ENCODE assay signal across 14 cellular contexts in the genomic region with DNA sequence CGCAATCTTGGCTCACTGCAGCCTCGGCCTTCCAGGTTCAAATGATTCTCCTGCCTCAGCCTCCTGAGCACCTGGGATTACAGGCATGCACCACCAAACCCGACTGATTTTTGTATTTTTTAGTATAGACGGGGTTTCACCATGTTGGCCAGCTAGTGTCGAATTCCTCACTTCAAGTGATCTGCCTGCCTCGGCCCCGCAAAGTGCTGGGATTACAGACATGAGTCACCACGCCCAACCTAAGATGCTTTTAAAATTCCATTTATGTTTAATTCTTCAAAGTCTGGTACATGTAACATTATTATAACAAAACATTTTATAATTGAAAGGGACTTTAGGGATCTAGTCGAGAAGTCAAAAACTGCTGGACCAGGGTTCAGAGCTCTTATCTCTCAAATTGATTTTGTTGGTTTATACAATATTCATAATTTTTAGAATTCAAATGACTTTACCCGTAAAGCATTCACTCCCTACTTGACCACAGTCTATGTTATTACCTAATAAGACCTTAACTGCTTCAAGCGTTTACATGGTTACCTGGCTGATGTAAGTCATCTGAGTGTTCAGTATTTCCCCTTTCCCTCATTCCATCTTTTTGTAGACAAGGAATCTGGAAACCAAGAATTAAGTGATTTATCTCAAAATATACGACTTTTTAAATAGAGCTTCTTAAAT. TPM values are rescaled to one million over a fixed set of nuclear protein-coding genes. Genes with fewer than 3 reads are reported as not detected.
DNase-seq lines count a peak whose midpoint lies in the region; ATAC-seq and TF ChIP-seq lines count a peak whose summit lies in the region.
"Had no signal": no experiment of that assay in that cellular context is flagged by ENCODE, and none has a peak within 500 bp of the region (broad histone marks: within the 10 kb centered on the region; RNA-seq: fewer than 3 reads in every experiment).

No MANE protein-coding gene starts in this region.

- H3K9ac ChIP-seq in HUES6 (ENCODE audit: low read length) = no peak overlapping the region

- DNase-seq in CD4-positive, CD25-positive, alpha-beta regulatory T cell = no peak
- DNase-seq in activated naive CD8-positive, alpha-beta T cell treated with anti-CD3 and anti-CD28 coated beads, Interleukin-2, amount 10 ng/mL, durations not matched to agents 7 days and 5 days = no peak
- DNase-seq in mesothelial cell of epicardium (ENCODE audit: low spot score in 2 of 2, unreplicated experiment in 2 of 2) (no peak), left colon (no peak), NOMO-1 treated with dmso at 0.1 percent for 144 hours (lab: John Stamatoyannopoulos, UW; ENCODE audit: unreplicated experiment) (no peak)
- DNase-seq: central memory CD4-positive, alpha-beta T cell; IMR-90; NCI-H1436 treated with DMSO at 0.1 percent for 48 hours; NCI-H510A; stimulated activated CD4-positive, alpha-beta T cell treated with anti-CD3 and anti-CD28 coated beads, Interleukin-2, amount 100 ng/mL, for 24 hours had no signal

- POLR2A ChIA-PET in activated naive CD8-positive, alpha-beta T cell treated with anti-CD3 and anti-CD28 coated beads, Interleukin-2, amount 10 ng/mL, durations not matched to agents 7 days and 5 days (lab: Charles Lee) = interaction anchor here (0.7 to 1.2 kb wide), 3 partner anchors 10 to 313 kb away, joined by 3 read pairs; no protein-coding TSS in a partner anchor

- no peak for TF ChIP-seq CTCF in mesothelial cell of epicardium (IDR thresholded peaks at IDR 0.05; ENCODE audit: unreplicated experiment)

- H3K27ac Mint-ChIP-seq in CD4-positive, CD25-positive, alpha-beta regulatory T cell = peak overlapping the region in 2 of 3 donors; percentile 76 to 82
- peak overlapping the region; percentile 59 for H3K27ac Mint-ChIP-seq in activated naive CD8-positive, alpha-beta T cell treated with anti-CD3 and anti-CD28 coated beads, Interleukin-2, amount 10 ng/mL, durations not matched to agents 7 days and 5 days
- peak overlapping the region; percentile 71 for H3K27ac Mint-ChIP-seq in mesothelial cell of epicardium

- H3K4me1 ChIP-seq in CD4-positive, CD25-positive, alpha-beta regulatory T cell (ENCODE audit: control insufficient read depth, insufficient read depth, low read length, poor library complexity, severe bottlenecking) = peaks cover 74% of the 10 kb centered on the region
- no peaks in the 10 kb centered on the region; the same call in 1 of the 2 replicates for H3K4me1 ChIP-seq in HUES6 (ENCODE audit: control insufficient read depth, insufficient read depth, low read length)

- no peaks in the 10 kb centered on the region for H3K27me3 ChIP-seq in CD4-positive, CD25-positive, alpha-beta regulatory T cell (ENCODE audit: control insufficient read depth, insufficient read depth, low read length)
- H3K27me3 ChIP-seq in HUES6 (ENCODE audit: control insufficient read depth, insufficient read depth, low read length) = no peaks in the 10 kb centered on the region

- H3K4me3 Mint-ChIP-seq in CD4-positive, CD25-positive, alpha-beta regulatory T cell = peak overlapping the region; percentile 21 to 70 (median 52)
- H3K4me3 Mint-ChIP-seq in activated naive CD8-positive, alpha-beta T cell treated with anti-CD3 and anti-CD28 coated beads, Interleukin-2, amount 10 ng/mL, durations not matched to agents 7 days and 5 days = peak overlapping the region; percentile 40
- H3K4me3 Mint-ChIP-seq in mesothelial cell of epicardium = no peak overlapping the region
- H3K4me3 Mint-ChIP-seq: type B pancreatic cell had no signal

- peaks cover 17% of the 10 kb centered on the region for H3K36me3 Mint-ChIP-seq in CD4-positive, CD25-positive, alpha-beta regulatory T cell
- H3K36me3 Mint-ChIP-seq in activated naive CD8-positive, alpha-beta T cell treated with anti-CD3 and anti-CD28 coated beads, Interleukin-2, amount 10 ng/mL, durations not matched to agents 7 days and 5 days = peaks cover 25% of the 10 kb centered on the region
- H3K36me3 Mint-ChIP-seq in mesothelial cell of epicardium = peaks cover 6% of the 10 kb centered on the region

- peak overlapping the region; percentile 23 for H3K27ac ChIP-seq in CD4-positive, CD25-positive, alpha-beta regulatory T cell (ENCODE audit: insufficient read depth, low read length, poor library complexity, severe bottlenecking)
- 0 out of 2 replicates have a peak overlapping the region, but pooled peaks have one; percentile 14 for H3K27ac ChIP-seq in HUES6 (ENCODE audit: low read depth, low read length)

- H3K4me3 ChIP-seq in CD4-positive, CD25-positive, alpha-beta regulatory T cell (ENCODE audit: low read depth, low read length) = peak overlapping the region; percentile 49
- H3K4me3 ChIP-seq in HUES6 (ENCODE audit: low read depth, low read length) = no peak overlapping the region

- intact Hi-C loops in left colon (cut with DNase I, micrococcal nuclease) = no loop called here

- ATAC-seq in CD4-positive, CD25-positive, alpha-beta regulatory T cell (ENCODE audit: low read depth in 2 of 2) = no peak
- no peak for ATAC-seq in activated naive CD8-positive, alpha-beta T cell treated with anti-CD3 and anti-CD28 coated beads, Interleukin-2, amount 10 ng/mL, durations not matched to agents 7 days and 5 days (ENCODE audit: low read depth)
- no peak for ATAC-seq in GM21423 (IDR thresholded peaks at IDR 0.05; ENCODE audit: unreplicated experiment)
- ATAC-seq in HG03280 (IDR thresholded peaks at IDR 0.05; ENCODE audit: unreplicated experiment) = no peak
- no peak for ATAC-seq in left colon

- H3K4me1 Mint-ChIP-seq in CD4-positive, CD25-positive, alpha-beta regulatory T cell = peaks cover 62 to 94% (median 75%) of the 10 kb centered on the region in 4 donors
- peaks cover 69% of the 10 kb centered on the region for H3K4me1 Mint-ChIP-seq in activated naive CD8-positive, alpha-beta T cell treated with anti-CD3 and anti-CD28 coated beads, Interleukin-2, amount 10 ng/mL, durations not matched to agents 7 days and 5 days
- H3K4me1 Mint-ChIP-seq in mesothelial cell of epicardium = peaks cover 38% of the 10 kb centered on the region

- no peaks in the 10 kb centered on the region for H3K9me3 ChIP-seq in CD4-positive, CD25-positive, alpha-beta regulatory T cell (ENCODE audit: control insufficient read depth in 2 of 2, low read length in 2 of 2)
- H3K9me3 ChIP-seq in HUES6 (ENCODE audit: control insufficient read depth, insufficient read depth, low read depth, low read length) = no peaks in the 10 kb centered on the region

- H3K36me3 ChIP-seq in CD4-positive, CD25-positive, alpha-beta regulatory T cell (ENCODE audit: control insufficient read depth, insufficient read depth, low read length) = peaks cover 7% of the 10 kb centered on the region
- peaks cover 3% of the 10 kb centered on the region; the same call in 1 of the 2 replicates for H3K36me3 ChIP-seq in HUES6 (ENCODE audit: control insufficient read depth, insufficient read depth, low read length)

- peaks cover 0 to under 1% (median 0%) of the 10 kb centered on the region in 7 donors for H3K9me3 Mint-ChIP-seq in CD4-positive, CD25-positive, alpha-beta regulatory T cell
- H3K9me3 Mint-ChIP-seq in activated naive CD8-positive, alpha-beta T cell treated with anti-CD3 and anti-CD28 coated beads, Interleukin-2, amount 10 ng/mL, durations not matched to agents 7 days and 5 days = no peaks in the 10 kb centered on the region
- H3K9me3 Mint-ChIP-seq in mesothelial cell of epicardium = no peaks in the 10 kb centered on the region
- H3K9me3 Mint-ChIP-seq: type B pancreatic cell had no signal

- no peaks in the 10 kb centered on the region for H3K27me3 Mint-ChIP-seq in CD4-positive, CD25-positive, alpha-beta regulatory T cell
- no peaks in the 10 kb centered on the region for H3K27me3 Mint-ChIP-seq in activated naive CD8-positive, alpha-beta T cell treated with anti-CD3 and anti-CD28 coated beads, Interleukin-2, amount 10 ng/mL, durations not matched to agents 7 days and 5 days
- no peaks in the 10 kb centered on the region for H3K27me3 Mint-ChIP-seq in mesothelial cell of epicardium (ENCODE audit: low read depth)
- H3K27me3 Mint-ChIP-seq: type B pancreatic cell had no signal

RNA-seq across cellular contexts. Expression of a gene that starts 28.2 kb away (rescaled TPM):
- 290 TPM for total RNA-seq in CD4-positive, CD25-positive, alpha-beta regulatory T cell
- 100 to 1,000 TPM; 399 to 465 (median 425) TPM for polyA plus RNA-seq in CD4-positive, CD25-positive, alpha-beta regulatory T cell
- total RNA-seq in activated naive CD8-positive, alpha-beta T cell treated with anti-CD3 and anti-CD28 coated beads, Interleukin-2, amount 10 ng/mL, durations not matched to agents 7 days and 5 days = 100 to 1,000 TPM; 233 to 257 TPM
- total RNA-seq in mesothelial cell of epicardium (107 to 114 TPM (median 110 TPM) in 3 replicates), left colon (100 to 1,000 TPM; 121 to 182 TPM)

RNA-seq across cellular contexts. Expression of a gene that starts 47.9 kb away (rescaled TPM):
- 37.0 TPM for total RNA-seq in CD4-positive, CD25-positive, alpha-beta regulatory T cell
- polyA plus RNA-seq in CD4-positive, CD25-positive, alpha-beta regulatory T cell = 10 to 100 TPM; 28.9 to 36.7 (median 31.8) TPM
- 100 to 1,000 TPM in 1 of 2 experiments, 10 to 100 TPM in 1; 91.2 to 106 TPM for total RNA-seq in activated naive CD8-positive, alpha-beta T cell treated with anti-CD3 and anti-CD28 coated beads, Interleukin-2, amount 10 ng/mL, durations not matched to agents 7 days and 5 days
- 76.6 to 85.8 TPM (median 78.3 TPM) in 3 replicates for total RNA-seq in mesothelial cell of epicardium
- 10 to 100 TPM; 23.2 to 25.8 TPM for total RNA-seq in left colon
